11 cellular contexts compared by ENCODE assay signal in genomic region chr6:64330694-64331309, GRCh38.
A peak's percentile ranks its signal among the peaks of the same experiment; 100 is the strongest.
DNase-seq lines count a peak whose midpoint lies in the region; ATAC-seq, FAIRE-seq and TF ChIP-seq lines count a peak whose summit lies in the region.
"Had no signal": no experiment of that assay in that cellular context is flagged by ENCODE, and none has a peak within 500 bp of the region (broad histone marks: within the 10 kb centered on the region; RNA-seq: fewer than 3 reads in every experiment).

No MANE protein-coding gene starts in this region.

- intact Hi-C loops in K562 (cut with micrococcal nuclease), result loop anchor here (2.0 kb wide), 1 partner anchor 408 kb away; no protein-coding TSS in a partner anchor
- intact Hi-C loops in kidney (cut with DNase I), result no loop called here

- DNase-seq in NCI-H2196 (lab: John Stamatoyannopoulos, UW; ENCODE audit: unreplicated experiment) (peak; percentile 33), NCI-H2196 treated with DMSO at 0.1 percent for 48 hours (lab: John Stamatoyannopoulos, UW; ENCODE audit: unreplicated experiment) (no peak), HFFc6 (peak; percentile 13), NCI-H748 (lab: John Stamatoyannopoulos, UW; ENCODE audit: unreplicated experiment) (peak; percentile 83), K562 (ENCODE audit: extremely low read depth in 1 of 4, low spot score in 3 of 4) (peak in 1 of 4 experiments; percentile 40), kidney (peak; percentile 71), stromal cell of bone marrow (ENCODE audit: low read depth) (peak; percentile 27)
- no peak for DNase-seq in natural killer cell treated with Interleukin-12 subunit alpha and Interleukin-12 subunit beta and Interleukin-15 and Interleukin-18, amount 100 ng/mL, for 72 hours (ENCODE audit: low spot score)

- H3K27ac Mint-ChIP-seq in HFFc6, result no peak overlapping the region
- H3K27ac Mint-ChIP-seq in natural killer cell treated with Interleukin-12 subunit alpha and Interleukin-12 subunit beta and Interleukin-15 and Interleukin-18, amount 100 ng/mL, for 72 hours, result no peak overlapping the region
- H3K27ac Mint-ChIP-seq: activated naive CD8-positive, alpha-beta T cell; CD4-positive, CD25-positive, alpha-beta regulatory T cell; stimulated activated naive CD8-positive, alpha-beta T cell treated with anti-CD3 and anti-CD28 coated beads, Interleukin-15, Interleukin-2, amounts not matched to agents 100 ng/mL and 50 ng/mL, for 24 hours had no signal

- TF ChIP-seq EP300 in K562 (IDR thresholded peaks at IDR 0.05; ENCODE audit: low read length), result no peak

- no peaks in the 10 kb centered on the region for H3K4me1 Mint-ChIP-seq in HFFc6 (ENCODE audit: low read depth)
- H3K4me1 Mint-ChIP-seq in natural killer cell treated with Interleukin-12 subunit alpha and Interleukin-12 subunit beta and Interleukin-15 and Interleukin-18, amount 100 ng/mL, for 72 hours (ENCODE audit: low read depth in 2 of 2), result no peaks in the 10 kb centered on the region
- H3K4me1 Mint-ChIP-seq: CD4-positive, CD25-positive, alpha-beta regulatory T cell had no signal

- no peaks in the 10 kb centered on the region for H3K4me1 ChIP-seq in K562 (replicated peaks in 1 of 2; ENCODE audit: control insufficient read depth in 2 of 2, insufficient read depth in 2 of 2, low read length in 2 of 2)
- no peaks in the 10 kb centered on the region for H3K4me1 ChIP-seq in kidney (ENCODE audit: control insufficient read depth in 1 of 2, insufficient read depth in 1 of 2, low read depth in 1 of 2, low read length in 2 of 2)

- no peak for ATAC-seq in K562
- ATAC-seq in natural killer cell treated with Interleukin-12 subunit alpha and Interleukin-12 subunit beta and Interleukin-15 and Interleukin-18, amount 100 ng/mL, for 72 hours, result no peak

- H2AFZ ChIP-seq in K562 (ENCODE audit: low read depth, low read length), result no peak overlapping the region

- H3K27me3 Mint-ChIP-seq in HFFc6 (ENCODE audit: insufficient read depth), result peaks cover 6% of the 10 kb centered on the region
- H3K27me3 Mint-ChIP-seq in natural killer cell treated with Interleukin-12 subunit alpha and Interleukin-12 subunit beta and Interleukin-15 and Interleukin-18, amount 100 ng/mL, for 72 hours, result no peaks in the 10 kb centered on the region
- H3K27me3 Mint-ChIP-seq: activated naive CD8-positive, alpha-beta T cell; CD4-positive, CD25-positive, alpha-beta regulatory T cell; stimulated activated naive CD8-positive, alpha-beta T cell treated with anti-CD3 and anti-CD28 coated beads, Interleukin-15, Interleukin-2, amounts not matched to agents 100 ng/mL and 50 ng/mL, for 24 hours had no signal

- in situ Hi-C loops in K562 (cut with MboI), result no loop called here

- H3K4me3 ChIP-seq in K562 (no peak overlapping the region), kidney (ENCODE audit: low read length in 2 of 2) (no peak overlapping the region)

- no peaks in the 10 kb centered on the region for H3K36me3 Mint-ChIP-seq in HFFc6 (ENCODE audit: low read depth)
- no peaks in the 10 kb centered on the region for H3K36me3 Mint-ChIP-seq in natural killer cell treated with Interleukin-12 subunit alpha and Interleukin-12 subunit beta and Interleukin-15 and Interleukin-18, amount 100 ng/mL, for 72 hours
- H3K36me3 Mint-ChIP-seq: activated naive CD8-positive, alpha-beta T cell; CD4-positive, CD25-positive, alpha-beta regulatory T cell had no signal

- CTCF ChIA-PET in K562 (lab: Yijun Ruan, JAX; ENCODE audit: low intra/inter-chr PET ratio), result no interaction called here

- POLR2A ChIA-PET in K562 (lab: Yijun Ruan, JAX), result no interaction called here

- TF ChIP-seq CTCF in HFFc6 (IDR thresholded peaks at IDR 0.05) (peak; percentile 68), K562 (IDR thresholded peaks at IDR 0.05 in 2 of 3, conservative IDR thresholded peaks at IDR 0.05 in 1 of 3; ENCODE audit: insufficient read depth in 2 of 3, low read depth in 1 of 3, low read length in 3 of 3) (peak in 2 of 3 experiments; percentile 30 to 35; a peak in 3 of 6 replicates), kidney (IDR thresholded peaks at IDR 0.05; ENCODE audit: borderline replicate concordance, extremely low read depth, insufficient read depth) (peak; percentile 59)

- no peak overlapping the region for H3K4me3 Mint-ChIP-seq in HFFc6
- H3K4me3 Mint-ChIP-seq in natural killer cell treated with Interleukin-12 subunit alpha and Interleukin-12 subunit beta and Interleukin-15 and Interleukin-18, amount 100 ng/mL, for 72 hours, result no peak overlapping the region
- H3K4me3 Mint-ChIP-seq: activated naive CD8-positive, alpha-beta T cell; CD4-positive, CD25-positive, alpha-beta regulatory T cell; stimulated activated naive CD8-positive, alpha-beta T cell treated with anti-CD3 and anti-CD28 coated beads, Interleukin-15, Interleukin-2, amounts not matched to agents 100 ng/mL and 50 ng/mL, for 24 hours had no signal

- H3K9me3 Mint-ChIP-seq in HFFc6, result peaks cover 26% of the 10 kb centered on the region
- peaks cover 16% of the 10 kb centered on the region for H3K9me3 Mint-ChIP-seq in natural killer cell treated with Interleukin-12 subunit alpha and Interleukin-12 subunit beta and Interleukin-15 and Interleukin-18, amount 100 ng/mL, for 72 hours

- peak in 1 of 2 experiments; percentile 46; a peak in 3 of 4 replicates for TF ChIP-seq RAD21 in K562 (CRISPR knock-in tag; conservative IDR thresholded peaks at IDR 0.05 in 1 of 2, IDR thresholded peaks at IDR 0.05 in 1 of 2)

- TF ChIP-seq POLR2A in K562 (conservative IDR thresholded peaks at IDR 0.05), result no peak

- H3K36me3 ChIP-seq in K562 (ENCODE audit: control insufficient read depth, insufficient read depth, low read length), result no peaks in the 10 kb centered on the region
- H3K36me3 ChIP-seq in kidney (ENCODE audit: control insufficient read depth in 1 of 2, insufficient read depth in 2 of 2, low read length in 2 of 2), result no peaks in the 10 kb centered on the region

- H3K9ac ChIP-seq in K562 (ENCODE audit: insufficient read depth in 1 of 2, low read depth in 2 of 2, low read length in 2 of 2), result no peak overlapping the region
- H3K9ac ChIP-seq in kidney (ENCODE audit: low read length in 2 of 2), result no peak overlapping the region

- no peaks in the 10 kb centered on the region for H3K9me3 ChIP-seq in K562 (replicated peaks; ENCODE audit: control insufficient read depth, insufficient read depth, low read depth, low read length)
- H3K9me3 ChIP-seq in kidney (ENCODE audit: control insufficient read depth in 1 of 2, low read length in 2 of 2), result no peaks in the 10 kb centered on the region

- H3K9me1 ChIP-seq in K562 (ENCODE audit: control insufficient read depth, insufficient read depth, low read length), result no peaks in the 10 kb centered on the region

- no peaks in the 10 kb centered on the region for H3K27me3 ChIP-seq in K562 (ENCODE audit: control insufficient read depth in 2 of 2, insufficient read depth in 2 of 2, low read length in 2 of 2)

- H3K27ac ChIP-seq in K562 (ENCODE audit: extremely low read depth, low read depth, low read length) (no peak overlapping the region), kidney (ENCODE audit: low read depth in 2 of 2, low read length in 2 of 2) (no peak overlapping the region)

- no TSS peak for BruUV-seq in K562 (replicated peaks; lab: Mats Ljungman, UMichigan)

- H3K79me2 ChIP-seq in K562 (ENCODE audit: control insufficient read depth, insufficient read depth, low read length), result no peaks in the 10 kb centered on the region

- H3K4me2 ChIP-seq in K562 (ENCODE audit: insufficient read depth, low read length), result no peak overlapping the region

- FAIRE-seq in K562 (lab: Jason Lieb, UNC) (no peak), kidney (lab: Jason Lieb, UNC) (peak; percentile 51)

- no peaks in the 10 kb centered on the region for H4K20me1 ChIP-seq in K562 (replicated peaks; ENCODE audit: control insufficient read depth, insufficient read depth, low read length)

- 3% methylated on average over 5 of the region's 5 CpGs for WGBS in K562 (ENCODE audit: insufficient coverage, low coverage, missing lambda C conversion rate)

TF ChIP-seq in K562, 482 proteins besides CTCF, POLR2A, EP300 and RAD21:
- TF ChIP-seq ZNF282 (CRISPR knock-in tag; IDR thresholded peaks at IDR 0.05) (no peak), POLR3A (IDR thresholded peaks at IDR 0.05; ENCODE audit: borderline replicate concordance, extremely low read depth, insufficient read depth, insufficient read length) (no peak), RAD51 (IDR thresholded peaks at IDR 0.05; ENCODE audit: borderline replicate concordance, low read depth) (no peak), SRSF1 (IDR thresholded peaks at IDR 0.05; ENCODE audit: low read depth, low read length) (no peak), HNRNPH1 (optimal IDR thresholded peaks at IDR 0.05; ENCODE audit: low read depth, low read length) (no peak), ZNF561 (CRISPR knock-in tag; conservative IDR thresholded peaks at IDR 0.05) (no peak), WHSC1 (IDR thresholded peaks at IDR 0.05; ENCODE audit: low read length) (no peak)

Comparison
In these comparisons a context has a peak if more than half of its experiments do, and no peak if none do; other contexts are left out.
1. DNase-seq: peak in NCI-H2196 (single experiment), HFFc6 (single experiment), NCI-H748 (single experiment), kidney (single experiment) and stromal cell of bone marrow (single experiment); none in NCI-H2196 treated with DMSO at 0.1 percent for 48 hours (single experiment) and natural killer cell treated with Interleukin-12 subunit alpha and Interleukin-12 subunit beta and Interleukin-15 and Interleukin-18, amount 100 ng/mL, for 72 hours (single experiment).
2. Peak in every context shown above with its lines, with median percentiles within 50 percentile points of each other: CTCF ChIP-seq.